In genomic region chr11:116851631-116852030, GRCh38 we compare ENCODE assay signal across 12 cellular contexts. TPM values are rescaled to one million over a fixed set of nuclear protein-coding genes. Genes with fewer than 3 reads are reported as not detected.
DNase-seq lines count a peak whose midpoint lies in the region; ATAC-seq lines count a peak whose summit lies in the region.
"Had no signal": no experiment of that assay in that cellular context is flagged by ENCODE, and none has a peak within 500 bp of the region (broad histone marks: within the 10 kb centered on the region; RNA-seq: fewer than 3 reads in every experiment).

No MANE protein-coding gene starts in this region.

- peak overlapping the region; percentile 3 for H3K4me2 ChIP-seq in GM23248 (ENCODE audit: unreplicated experiment)

- H3K27ac Mint-ChIP-seq in activated naive CD8-positive, alpha-beta T cell treated with anti-CD3 and anti-CD28 coated beads, Interleukin-2, amount 50 U/mL, for 24 hours = peak overlapping the region; percentile 84

- H3K4me3 ChIP-seq in GM23248 = no peak overlapping the region
- H3K4me3 ChIP-seq: adrenal gland had no signal

- H3K9me2 ChIP-seq in GM23248 (ENCODE audit: insufficient read depth) = no peaks in the 10 kb centered on the region

- no peaks in the 10 kb centered on the region for H3K9me3 Mint-ChIP-seq in activated naive CD8-positive, alpha-beta T cell treated with anti-CD3 and anti-CD28 coated beads, Interleukin-2, amount 50 U/mL, for 24 hours

- peaks cover 33% of the 10 kb centered on the region for H3K4me1 ChIP-seq in GM23248 (ENCODE audit: insufficient read depth)

- no peak overlapping the region for H3K9ac ChIP-seq in GM23248

- DNase-seq in GM23248 (no peak), T-helper 22 cell (ENCODE audit: low read depth) (peak; percentile 58), NCI-H2029 (lab: John Stamatoyannopoulos, UW) (no peak), NCI-H510A treated with DMSO at 0.1 percent for 48 hours (lab: John Stamatoyannopoulos, UW) (no peak), T1000 (lab: John Stamatoyannopoulos, UW) (no peak)
- peak; percentile 50 for DNase-seq in activated naive CD8-positive, alpha-beta T cell treated with anti-CD3 and anti-CD28 coated beads, Interleukin-2, amount 50 U/mL, for 24 hours
- DNase-seq in stimulated activated CD4-positive, alpha-beta T cell treated with anti-CD3 and anti-CD28 coated beads, Interleukin-2, amount 100 ng/mL, for 24 hours = peak; percentile 31 to 45
- DNase-seq: NCI-H2081 had no signal

- H3K36me3 ChIP-seq in GM23248 (ENCODE audit: low read depth) = no peaks in the 10 kb centered on the region; the same call in 1 of the 2 replicates

- H3F3A ChIP-seq in GM23248 (ENCODE audit: insufficient read depth) = peaks cover 29% of the 10 kb centered on the region

- WGBS in GM23248 (ENCODE audit: low coverage in 1 of 2, low lambda C conversion rate in 2 of 2, missing lambda C conversion rate in 2 of 2), 2 experiments = 95 to 98% methylated on average over 6 to 7 of the region's 7 CpGs

- H3K4me3 Mint-ChIP-seq in activated naive CD8-positive, alpha-beta T cell treated with anti-CD3 and anti-CD28 coated beads, Interleukin-2, amount 50 U/mL, for 24 hours = peak overlapping the region; percentile 64

- peaks cover 62% of the 10 kb centered on the region for H3K4me1 Mint-ChIP-seq in activated naive CD8-positive, alpha-beta T cell treated with anti-CD3 and anti-CD28 coated beads, Interleukin-2, amount 50 U/mL, for 24 hours

- peaks cover 7% of the 10 kb centered on the region; the same call in 1 of the 2 replicates for H3K79me2 ChIP-seq in GM23248 (ENCODE audit: insufficient read depth)

- peaks cover 26% of the 10 kb centered on the region for H3K36me3 Mint-ChIP-seq in activated naive CD8-positive, alpha-beta T cell treated with anti-CD3 and anti-CD28 coated beads, Interleukin-2, amount 50 U/mL, for 24 hours (ENCODE audit: low read depth)

- no peaks in the 10 kb centered on the region for H3K9me3 ChIP-seq in GM23248 (ENCODE audit: low read depth)
- H3K9me3 ChIP-seq: adrenal gland had no signal

- H3K27me3 ChIP-seq in GM23248 (replicated peaks; ENCODE audit: insufficient read depth) = no peaks in the 10 kb centered on the region
- H3K27me3 ChIP-seq: adrenal gland had no signal

- no peaks in the 10 kb centered on the region for H4K20me1 ChIP-seq in GM23248 (ENCODE audit: insufficient read depth)

- no peak overlapping the region for H2AFZ ChIP-seq in GM23248

- no peaks in the 10 kb centered on the region for H3K27me3 Mint-ChIP-seq in activated naive CD8-positive, alpha-beta T cell treated with anti-CD3 and anti-CD28 coated beads, Interleukin-2, amount 50 U/mL, for 24 hours

- ATAC-seq in activated naive CD8-positive, alpha-beta T cell treated with anti-CD3 and anti-CD28 coated beads, Interleukin-2, amount 50 U/mL, for 24 hours = no peak
- ATAC-seq in HG03139 (IDR thresholded peaks at IDR 0.05; ENCODE audit: unreplicated experiment) = no peak

- H3K27ac ChIP-seq in GM23248 = no peak overlapping the region

- in situ Hi-C loops in GM23248 (cut with MboI) = no loop called here

RNA-seq across cellular contexts. Expression of gene APOA1, which starts 14.2 kb away (rescaled TPM):
- not detected in 2 replicates for total RNA-seq in GM23248 (2014; rRNA removed; shearing (Covaris generic))
- polyA plus RNA-seq in GM23248 (2016; fragmentation: Nextera tagmentation; extraction: Ambion mirVana) = 0.23 TPM in 1 of 2 replicates, not detected in the other
- total RNA-seq: H1 had no signal

RNA-seq across cellular contexts. Expression of gene APOC3, which starts 21.9 kb away (rescaled TPM):
- not detected in 2 replicates for total RNA-seq in GM23248 (2014; rRNA removed; shearing (Covaris generic))
- not detected in 2 replicates for polyA plus RNA-seq in GM23248 (2016; fragmentation: Nextera tagmentation; extraction: Ambion mirVana)
- total RNA-seq: H1 had no signal
- polyA plus RNA-seq: H1, right cardiac atrium had no signal

RNA-seq across cellular contexts. Expression of gene APOA4, which starts 28.5 kb away (rescaled TPM):
- total RNA-seq in GM23248 (2014; rRNA removed; shearing (Covaris generic)) = not detected in 2 replicates
- polyA plus RNA-seq in GM23248 (2016; fragmentation: Nextera tagmentation; extraction: Ambion mirVana) = not detected in 2 replicates
- total RNA-seq: adrenal gland, H1, right cardiac atrium had no signal
- polyA plus RNA-seq: H1 had no signal

RNA-seq across cellular contexts. Expression of gene APOA5, which starts 60.0 kb away (rescaled TPM):
- not detected in 2 replicates for total RNA-seq in GM23248 (2014; rRNA removed; shearing (Covaris generic))
- not detected in 2 replicates for polyA plus RNA-seq in GM23248 (2016; fragmentation: Nextera tagmentation; extraction: Ambion mirVana)
- total RNA-seq: right cardiac atrium had no signal
- polyA plus RNA-seq: adrenal gland, right cardiac atrium had no signal

Comparison
In these comparisons a context has a peak if more than half of its experiments do, and no peak if none do; other contexts are left out.
1. DNase-seq: peak in T-helper 22 cell (single experiment), activated naive CD8-positive, alpha-beta T cell treated with anti-CD3 and anti-CD28 coated beads, Interleukin-2, amount 50 U/mL, for 24 hours (single experiment) and stimulated activated CD4-positive, alpha-beta T cell treated with anti-CD3 and anti-CD28 coated beads, Interleukin-2, amount 100 ng/mL, for 24 hours (2 of 2); none in GM23248 (single experiment), NCI-H2029 (single experiment), NCI-H510A treated with DMSO at 0.1 percent for 48 hours (single experiment) and T1000 (single experiment).